ENCODE assay signal across 31 cellular contexts in genomic region chr4:159162576-159162975, GRCh38.
"Had no signal": no experiment of that assay in that cellular context is flagged by ENCODE, and none has a peak within 500 bp of the region (broad histone marks: within the 10 kb centered on the region; RNA-seq: fewer than 3 reads in every experiment).

No MANE protein-coding gene starts in this region.

- FAIRE-seq: RCC 7860 had no signal

- H3K4me3 ChIP-seq: MG63, PC-9, SJCRH30 had no signal

- H3K4me2 ChIP-seq: KMS-11, PC-9 had no signal

- H3K36me3 ChIP-seq: MG63, SJCRH30 had no signal

- ATAC-seq: Panc1, Right ventricle myocardium inferior had no signal

- H3K9me3 ChIP-seq: MG63, SJCRH30 had no signal

- H3K27ac ChIP-seq: KMS-11, PC-9, RWPE1, SJCRH30 had no signal

- H3K27me3 ChIP-seq: MG63, SJCRH30 had no signal

- H3K9ac ChIP-seq: KMS-11 had no signal

- DNase-seq: Karpas-422, MG63, NCI-H1048, NCI-H1092 treated with DMSO at 0.1 percent for 48 hours, NCI-H1105 treated with DMSO at 0.1 percent for 48 hours, NCI-H1436, NCI-H146, NCI-H1694, NCI-H187, NCI-H1930, NCI-H2029 treated with DMSO at 0.1 percent for 48 hours, NCI-H2081 treated with DMSO at 0.1 percent for 48 hours, NCI-H2107, NCI-H2171, NCI-H226, NCI-H446 treated with DMSO at 0.1 percent for 48 hours, NCI-H510A, NCI-H524, NCI-H526, NCI-H774, PC-9, SHP77, SIG-M5, SJCRH30, SW 1271, T-helper 1 cell had no signal

- H2AFZ ChIP-seq: PC-9 had no signal
